In the genomic region with DNA sequence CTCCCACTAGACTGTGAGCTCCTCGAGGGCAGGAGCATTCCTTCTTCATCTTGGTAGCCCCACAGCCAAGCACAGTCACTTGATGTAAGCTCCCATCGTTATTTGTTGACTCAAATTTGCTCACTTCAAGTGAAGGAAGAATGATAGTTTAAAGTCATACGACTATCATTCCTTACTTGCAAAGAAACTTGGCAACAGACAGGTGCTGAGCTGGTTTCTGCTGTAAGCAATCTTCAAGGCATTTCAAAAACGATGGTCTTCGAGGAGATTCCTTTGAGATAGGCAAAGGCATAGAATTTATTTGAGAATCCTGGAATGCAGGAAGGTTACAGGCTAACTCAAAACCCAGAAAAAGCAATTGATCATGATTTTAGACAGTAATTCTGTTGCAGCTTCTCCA, we compare ENCODE assay signal across 13 cellular contexts.
DNase-seq lines count a peak whose midpoint lies in the region; ATAC-seq and TF ChIP-seq lines count a peak whose summit lies in the region.
"Had no signal": no experiment of that assay in that cellular context is flagged by ENCODE, and none has a peak within 500 bp of the region (broad histone marks: within the 10 kb centered on the region; RNA-seq: fewer than 3 reads in every experiment).

No MANE protein-coding gene starts in this region.

- H3K27ac Mint-ChIP-seq in activated CD4-positive, alpha-beta memory T cell treated with anti-CD3 and anti-CD28 coated beads, Interleukin-2, amount 10 ng/mL, durations not matched to agents 7 days and 5 days: no peak overlapping the region
- H3K27ac Mint-ChIP-seq: CD14-positive monocyte had no signal

- H3K27me3 Mint-ChIP-seq in activated CD4-positive, alpha-beta memory T cell treated with anti-CD3 and anti-CD28 coated beads, Interleukin-2, amount 10 ng/mL, durations not matched to agents 7 days and 5 days: peaks cover 7% of the 10 kb centered on the region

- H3K4me3 ChIP-seq in AG04450 (ENCODE audit: low read depth, low read length): no peak overlapping the region
- H3K4me3 ChIP-seq: K562, PC-9 had no signal

- no peaks in the 10 kb centered on the region; the same call in 1 of the 2 replicates for H3K9me3 ChIP-seq in AG04450 (ENCODE audit: control insufficient read depth, insufficient read depth, low read length)

- no peak overlapping the region for H3K4me3 Mint-ChIP-seq in activated CD4-positive, alpha-beta memory T cell treated with anti-CD3 and anti-CD28 coated beads, Interleukin-2, amount 10 ng/mL, durations not matched to agents 7 days and 5 days
- H3K4me3 Mint-ChIP-seq: CD14-positive monocyte had no signal

- H3K4me1 Mint-ChIP-seq in activated CD4-positive, alpha-beta memory T cell treated with anti-CD3 and anti-CD28 coated beads, Interleukin-2, amount 10 ng/mL, durations not matched to agents 7 days and 5 days: no peaks in the 10 kb centered on the region

- POLR2A ChIA-PET in AG04450 (lab: Yijun Ruan, JAX): interaction anchor here (0.8 kb wide), 1 partner anchor 120 kb away, joined by 3 read pairs; no protein-coding TSS in a partner anchor
- POLR2A ChIA-PET in activated CD4-positive, alpha-beta memory T cell treated with anti-CD3 and anti-CD28 coated beads, Interleukin-2, amount 10 ng/mL, durations not matched to agents 7 days and 5 days (lab: Charles Lee): interaction anchor here (0.8 kb wide), 1 partner anchor 27 kb away, joined by 3 read pairs; no protein-coding TSS in a partner anchor

- no peak overlapping the region for H3K27ac ChIP-seq in AG04450 (ENCODE audit: low read depth, low read length)
- H3K27ac ChIP-seq: PC-9 had no signal

- H3K9me3 Mint-ChIP-seq in activated CD4-positive, alpha-beta memory T cell treated with anti-CD3 and anti-CD28 coated beads, Interleukin-2, amount 10 ng/mL, durations not matched to agents 7 days and 5 days: no peaks in the 10 kb centered on the region

- no peaks in the 10 kb centered on the region for H3K27me3 ChIP-seq in AG04450 (ENCODE audit: control insufficient read depth, insufficient read depth, low read length)

- no peaks in the 10 kb centered on the region for H3K36me3 Mint-ChIP-seq in activated CD4-positive, alpha-beta memory T cell treated with anti-CD3 and anti-CD28 coated beads, Interleukin-2, amount 10 ng/mL, durations not matched to agents 7 days and 5 days (ENCODE audit: low read depth)
- H3K36me3 Mint-ChIP-seq: CD14-positive monocyte had no signal

- DNase-seq in AG04450 (ENCODE audit: low read depth, low spot score) (peak; percentile 3), NCI-H226 (peak; percentile 54), astrocyte of the hippocampus (ENCODE audit: low read depth, low spot score) (peak; percentile 33), fibroblast of peridontal ligament (ENCODE audit: extremely low read depth) (peak; percentile 24), iPS-NIHi7 (ENCODE audit: extremely low spot score) (no peak), hippocampal formation (lab: John Stamatoyannopoulos, UW) (no peak)
- DNase-seq in activated CD4-positive, alpha-beta memory T cell treated with anti-CD3 and anti-CD28 coated beads, Interleukin-2, amount 10 ng/mL, durations not matched to agents 7 days and 5 days: no peak
- DNase-seq: 8988T, DMS153 had no signal

- ATAC-seq in HG03565 (IDR thresholded peaks at IDR 0.05; ENCODE audit: unreplicated experiment): no peak

- TF ChIP-seq CTCF in AG04450 (IDR thresholded peaks at IDR 0.05; ENCODE audit: low read depth, low read length): no peak

- CTCF ChIA-PET in AG04450 (lab: Charles Lee): interaction anchor here (0.6 to 12.6 kb wide), 28 partner anchors 10 to 1213 kb away, joined by 3 to 141 read pairs (median 4); no protein-coding TSS in a partner anchor
- CTCF ChIA-PET in activated CD4-positive, alpha-beta memory T cell treated with anti-CD3 and anti-CD28 coated beads, Interleukin-2, amount 10 ng/mL, durations not matched to agents 7 days and 5 days (lab: Charles Lee): interaction anchor here (0.8 to 4.0 kb wide), 12 partner anchors 10 to 658 kb away, joined by 3 to 41 read pairs (median 4); no protein-coding TSS in a partner anchor

Comparison
In these comparisons a context has a peak if more than half of its experiments do, and no peak if none do; other contexts are left out.
1. DNase-seq: peak in AG04450 (single experiment), NCI-H226 (single experiment), astrocyte of the hippocampus (single experiment) and fibroblast of peridontal ligament (single experiment); none in activated CD4-positive, alpha-beta memory T cell treated with anti-CD3 and anti-CD28 coated beads, Interleukin-2, amount 10 ng/mL, durations not matched to agents 7 days and 5 days (single experiment), iPS-NIHi7 (single experiment) and hippocampal formation (0 of 2).